In genomic region chr20:45436732-45437485, GRCh38 we compare ENCODE assay signal across 1 cellular context.
TF ChIP-seq lines count a peak whose summit lies in the region.

No MANE protein-coding gene starts in this region.

TF ChIP-seq in GM23338, 12 proteins besides CTCF, POLR2A, EP300 and RAD21 (continued from another document):
- TF ChIP-seq ZNF462 (CRISPR knock-in tag; IDR thresholded peaks at IDR 0.05) (no peak), EZH2phosphoT487 (IDR thresholded peaks at IDR 0.05; ENCODE audit: unreplicated experiment) (no peak)
